ENCODE assay signal across 7 cellular contexts in genomic region chr5:31193591-31194457, GRCh38. TPM values are rescaled to one million over a fixed set of nuclear protein-coding genes. Genes with fewer than 3 reads are reported as not detected.
A peak's percentile ranks its signal among the peaks of the same experiment; 100 is the strongest.
DNase-seq lines count a peak whose midpoint lies in the region; TF ChIP-seq lines count a peak whose summit lies in the region.

Gene CDH6 (plus strand): TSS chr5:31193686. CDS start chr5:31267474, 73,788 bp downstream.

- peaks cover 17% of the 10 kb centered on the region for H3K4me1 ChIP-seq in HUES6 (ENCODE audit: control insufficient read depth, insufficient read depth, low read length)
- H3K4me1 ChIP-seq in osteoblast (ENCODE audit: insufficient read depth, low read length), result peaks cover 2% of the 10 kb centered on the region
- no peaks in the 10 kb centered on the region for H3K4me1 ChIP-seq in CD8-positive, alpha-beta memory T cell (ENCODE audit: insufficient read depth, low read length)

- H3K4me3 ChIP-seq in HUES6 (ENCODE audit: low read depth, low read length), result peak within 1 kb of the TSS; percentile 76
- peak within 1 kb of the TSS; percentile 83 for H3K4me3 ChIP-seq in SK-N-MC
- peak within 1 kb of the TSS; percentile 65 for H3K4me3 ChIP-seq in osteoblast (ENCODE audit: insufficient read depth, low read length)
- no peak within 1 kb of the TSS for H3K4me3 ChIP-seq in CD8-positive, alpha-beta memory T cell (ENCODE audit: low read length)

- peaks cover 14% of the 10 kb centered on the region for H3K9me3 Mint-ChIP-seq in glutamatergic neuron (ENCODE audit: unreplicated experiment)
- H3K9me3 Mint-ChIP-seq in CD8-positive, alpha-beta memory T cell, result peaks cover 0 to 12% (median 8%) of the 10 kb centered on the region in 5 donors

- H3K4me3 Mint-ChIP-seq in glutamatergic neuron (ENCODE audit: unreplicated experiment), result peak within 1 kb of the TSS; percentile 94
- no peak within 1 kb of the TSS for H3K4me3 Mint-ChIP-seq in CD8-positive, alpha-beta memory T cell

- peak within 1 kb of the TSS; percentile 86 for H3K27ac Mint-ChIP-seq in glutamatergic neuron (ENCODE audit: unreplicated experiment)
- no peak within 1 kb of the TSS for H3K27ac Mint-ChIP-seq in CD8-positive, alpha-beta memory T cell

- H4K20me1 ChIP-seq in osteoblast (ENCODE audit: insufficient read depth, low read length), result no peaks in the 10 kb centered on the region

- no peak within 1 kb of the TSS for H3K27ac ChIP-seq in HUES6 (ENCODE audit: low read depth, low read length)
- H3K27ac ChIP-seq in SK-N-MC, result no peak within 1 kb of the TSS
- no peak within 1 kb of the TSS for H3K27ac ChIP-seq in osteoblast (ENCODE audit: low read depth, low read length)
- no peak within 1 kb of the TSS for H3K27ac ChIP-seq in CD8-positive, alpha-beta memory T cell (ENCODE audit: low read depth, low read length)

- no peaks in the 10 kb centered on the region for H3K36me3 ChIP-seq in HUES6 (ENCODE audit: control insufficient read depth, insufficient read depth, low read length)
- H3K36me3 ChIP-seq in SK-N-MC (ENCODE audit: insufficient read depth, low read length), result no peaks in the 10 kb centered on the region
- no peaks in the 10 kb centered on the region for H3K36me3 ChIP-seq in osteoblast (ENCODE audit: insufficient read depth, low read length)
- H3K36me3 ChIP-seq in CD8-positive, alpha-beta memory T cell (ENCODE audit: insufficient read depth, low read length), result no peaks in the 10 kb centered on the region

- no peaks in the 10 kb centered on the region for H3K79me2 ChIP-seq in osteoblast (ENCODE audit: insufficient read depth, low read length)

- no peak for DNase-seq in SK-N-MC (ENCODE audit: low read depth, low spot score)
- peak; percentile 72 for DNase-seq in glutamatergic neuron
- DNase-seq in osteoblast (ENCODE audit: insufficient read length, low spot score, missing footprints), result peak; percentile 85
- no peak for DNase-seq in DMS114 treated with DMSO at 0.1 percent for 48 hours (lab: John Stamatoyannopoulos, UW; ENCODE audit: unreplicated experiment)
- DNase-seq in ureter (ENCODE audit: low spot score), result no peak
- no peak for DNase-seq in CD8-positive, alpha-beta memory T cell

- CTCF ChIA-PET in CD8-positive, alpha-beta memory T cell (lab: Charles Lee), result no interaction called here

- H3K4me1 Mint-ChIP-seq in glutamatergic neuron (ENCODE audit: low read depth, unreplicated experiment), result peaks cover 19% of the 10 kb centered on the region
- peaks cover 0 to 3% (median 2%) of the 10 kb centered on the region in 3 donors for H3K4me1 Mint-ChIP-seq in CD8-positive, alpha-beta memory T cell

- H3K27me3 Mint-ChIP-seq in glutamatergic neuron (ENCODE audit: unreplicated experiment), result peaks cover 8% of the 10 kb centered on the region
- H3K27me3 Mint-ChIP-seq in CD8-positive, alpha-beta memory T cell, result peaks cover 27 to 42% of the 10 kb centered on the region in 2 donors

- H3K36me3 Mint-ChIP-seq in glutamatergic neuron (ENCODE audit: unreplicated experiment), result no peaks in the 10 kb centered on the region
- H3K36me3 Mint-ChIP-seq in CD8-positive, alpha-beta memory T cell, result no peaks in the 10 kb centered on the region

- H3K27me3 ChIP-seq in HUES6 (ENCODE audit: control insufficient read depth, insufficient read depth, low read length) (peaks cover 59% of the 10 kb centered on the region), osteoblast (ENCODE audit: insufficient read depth, low read length) (peaks cover 29% of the 10 kb centered on the region)
- H3K27me3 ChIP-seq in CD8-positive, alpha-beta memory T cell (ENCODE audit: insufficient read depth, low read length, poor library complexity, severe bottlenecking), result peaks cover 10% of the 10 kb centered on the region

- POLR2A ChIA-PET in CD8-positive, alpha-beta memory T cell (lab: Charles Lee), result no interaction called here

- TF ChIP-seq CTCF in glutamatergic neuron (IDR thresholded peaks at IDR 0.05; ENCODE audit: partially characterized antibody, unreplicated experiment), result no peak
- no peak for TF ChIP-seq CTCF in osteoblast (IDR thresholded peaks at IDR 0.05; ENCODE audit: extremely low read depth, low read depth, low read length)

- H2AFZ ChIP-seq in osteoblast (ENCODE audit: low read length), result peak within 1 kb of the TSS; percentile 11

- peak within 1 kb of the TSS; percentile 67 for H3K4me2 ChIP-seq in osteoblast (ENCODE audit: insufficient read depth, low read length)

- H3K9ac ChIP-seq in HUES6 (ENCODE audit: low read length), result peak within 1 kb of the TSS; percentile 51
- H3K9ac ChIP-seq in SK-N-MC (ENCODE audit: insufficient read length), result no peak within 1 kb of the TSS

- no peaks in the 10 kb centered on the region for H3K9me3 ChIP-seq in HUES6 (ENCODE audit: control insufficient read depth, insufficient read depth, low read depth, low read length)
- H3K9me3 ChIP-seq in SK-N-MC (ENCODE audit: low read depth, low read length), result no peaks in the 10 kb centered on the region
- H3K9me3 ChIP-seq in osteoblast (ENCODE audit: low read depth, low read length), result no peaks in the 10 kb centered on the region
- H3K9me3 ChIP-seq in CD8-positive, alpha-beta memory T cell (ENCODE audit: low read length), result no peaks in the 10 kb centered on the region

RNA-seq across cellular contexts. Expression of gene CDH6, which starts in this region (rescaled TPM):
- 178 TPM for total RNA-seq in glutamatergic neuron (ENCODE audit: unreplicated experiment)
- 9.4 and 16.3 TPM in 2 replicates for total RNA-seq in osteoblast
- total RNA-seq in ureter, result 3.4 TPM
- total RNA-seq in CD8-positive, alpha-beta memory T cell, result not detected
- polyA plus RNA-seq in CD8-positive, alpha-beta memory T cell, result not detected

Comparison
In these comparisons a context has a peak if more than half of its experiments do, and no peak if none do; other contexts are left out.
1. RNA of gene CDH6 (total RNA-seq): 178 TPM in glutamatergic neuron (single experiment); 9.4 to 16.3 TPM in osteoblast, 3.4 TPM in ureter (single experiment) and not detected in CD8-positive, alpha-beta memory T cell; every median in the first group is over 10 times any median in the second.
2. DNase-seq: peak in glutamatergic neuron (single experiment) and osteoblast (single experiment); none in SK-N-MC (single experiment), DMS114 treated with DMSO at 0.1 percent for 48 hours (single experiment), ureter (single experiment) and CD8-positive, alpha-beta memory T cell (0 of 5).